In genomic region chr3:100702082-100703014, GRCh38 we compare ENCODE assay signal across 24 cellular contexts. TPM values are rescaled to one million over a fixed set of nuclear protein-coding genes. Genes with fewer than 3 reads are reported as not detected.
DNase-seq lines count a peak whose midpoint lies in the region; ATAC-seq, FAIRE-seq and TF ChIP-seq lines count a peak whose summit lies in the region.
"Had no signal": no experiment of that assay in that cellular context is flagged by ENCODE, and none has a peak within 500 bp of the region (broad histone marks: within the 10 kb centered on the region; RNA-seq: fewer than 3 reads in every experiment).

No MANE protein-coding gene starts in this region.

- SMC1A ChIA-PET in GM12878 (lab: Charles Lee; ENCODE audit: uncharacterized antibody, unreplicated experiment), result interaction anchor here (0.6 kb wide), 1 partner anchor 12 kb away, joined by 3 read pairs; no protein-coding TSS in a partner anchor

- H3K36me3 ChIP-seq in GM12878 (ENCODE audit: control insufficient read depth in 2 of 2, insufficient read depth in 2 of 2, low read length in 1 of 2) (no peaks in the 10 kb centered on the region), liver (ENCODE audit: control insufficient read depth in 4 of 4, insufficient read depth in 3 of 4, low read depth in 1 of 4, low read length in 3 of 4) (no peaks in the 10 kb centered on the region), esophagus muscularis mucosa (no peaks in the 10 kb centered on the region)
- H3K36me3 ChIP-seq: thoracic aorta, vagina had no signal

- no peak for FAIRE-seq in GM12878 (lab: Jason Lieb, UNC)
- FAIRE-seq: G401.6 had no signal

- H3K9ac ChIP-seq in GM12878 (ENCODE audit: control insufficient read depth, insufficient read depth, low read length) (no peak overlapping the region), liver (ENCODE audit: low read depth in 1 of 2, low read length in 2 of 2) (no peak overlapping the region)

- WGBS in GM12878 (ENCODE audit: insufficient coverage, insufficient replicate concordance, low lambda C conversion rate, missing lambda C conversion rate), result 46% methylated on average over 4 of the region's 4 CpGs
- 66% methylated on average over 4 of the region's 4 CpGs for WGBS in liver
- WGBS in esophagus muscularis mucosa, result 77% methylated on average over 4 of the region's 4 CpGs

- CTCF ChIA-PET in GM12878 (lab: Yijun Ruan, JAX), result interaction anchor here (1.2 to 1.7 kb wide), 2 partner anchors 11 to 94 kb away, joined by 3 to 7 read pairs; no protein-coding TSS in a partner anchor

- in situ Hi-C loops in GM12878 (cut with MboI), result no loop called here

- H3K4me1 ChIP-seq in GM12878 (ENCODE audit: control insufficient read depth, insufficient read depth, low read length) (peaks cover 4% of the 10 kb centered on the region; the same call in 1 of the 2 replicates), liver (ENCODE audit: control insufficient read depth in 4 of 4, insufficient read depth in 4 of 4, low read length in 3 of 4) (peaks cover 1 to 19% (median 11%) of the 10 kb centered on the region in 4 donors), esophagus muscularis mucosa (no peaks in the 10 kb centered on the region)
- H3K4me1 ChIP-seq: vagina had no signal

- H3K4me2 ChIP-seq in GM12878 (ENCODE audit: control insufficient read depth, insufficient read depth), result no peak overlapping the region

- POLR2A ChIA-PET in GM12878 (lab: Charles Lee), result no interaction called here

- H2AFZ ChIP-seq in GM12878 (ENCODE audit: control insufficient read depth, low read depth, low read length), result peak overlapping the region; percentile 6

- no peaks in the 10 kb centered on the region for H3K79me2 ChIP-seq in GM12878 (ENCODE audit: control insufficient read depth, insufficient read depth, low read length)

- H3K27me3 ChIP-seq in GM12878 (replicated peaks in 1 of 2; ENCODE audit: control insufficient read depth in 2 of 2, insufficient read depth in 2 of 2, low read length in 1 of 2) (no peaks in the 10 kb centered on the region), liver (ENCODE audit: control insufficient read depth in 4 of 4, insufficient read depth in 4 of 4, low read length in 3 of 4) (no peaks in the 10 kb centered on the region), esophagus muscularis mucosa (peaks cover 0 to 5% (median 0%) of the 10 kb centered on the region in 4 donors)
- H3K27me3 ChIP-seq: vagina had no signal

- DNase-seq in GM12878 (ENCODE audit: low read depth, low spot score), result no peak
- DNase-seq in COLO829 (ENCODE audit: low spot score), result no peak
- DNase-seq in amygdala (lab: John Stamatoyannopoulos, UW), result no peak
- no peak for DNase-seq in esophagus muscularis mucosa (ENCODE audit: extremely low spot score)
- DNase-seq: activated naive CD4-positive, alpha-beta T cell treated with anti-CD3 and anti-CD28 coated beads for 36 hours; activated T-cell treated with anti-CD3 and anti-CD28 coated beads, Interleukin-2, amount 50 U/mL, for 1 hour; anterior cingulate cortex; CD4-positive, CD25-positive, alpha-beta regulatory T cell; DMS153; effector CD8-positive, alpha-beta T cell; HCEC 1CT; Kasumi-1; NCI-H1105; NCI-H2029; NCI-H226; stimulated activated CD4-positive, alpha-beta T cell treated with anti-CD3 and anti-CD28 coated beads, Interleukin-4, amount 100 ng/mL, for 1 hour; stimulated activated naive CD4-positive, alpha-beta T cell had no signal

- no peak overlapping the region for H3K27ac ChIP-seq in GM12878 (ENCODE audit: control insufficient read depth, insufficient read depth)
- no peak overlapping the region for H3K27ac ChIP-seq in liver (ENCODE audit: low read depth in 1 of 2, low read length in 2 of 2)
- no peak overlapping the region for H3K27ac ChIP-seq in esophagus muscularis mucosa (replicated peaks in 1 of 4)
- H3K27ac ChIP-seq: skin epidermis, thoracic aorta, vagina had no signal

- TF ChIP-seq CTCF in GM12878 (IDR thresholded peaks at IDR 0.05 in 2 of 3, conservative IDR thresholded peaks at IDR 0.05 in 1 of 3; ENCODE audit: control insufficient read depth in 2 of 3, extremely low read depth in 1 of 3, insufficient read depth in 1 of 3, low read depth in 3 of 3, low read length in 3 of 3) (no peak), liver (IDR thresholded peaks at IDR 0.05; ENCODE audit: low read depth, low read length, missing input control) (no peak), esophagus muscularis mucosa (IDR thresholded peaks at IDR 0.05) (no peak)

- H3K9me3 ChIP-seq in GM12878 (replicated peaks; ENCODE audit: control insufficient read depth, insufficient read depth, low read length) (no peaks in the 10 kb centered on the region; the same call in 2 of the 3 replicates), liver (ENCODE audit: control insufficient read depth in 4 of 4, low read length in 3 of 4) (no peaks in the 10 kb centered on the region), esophagus muscularis mucosa (no peaks in the 10 kb centered on the region)
- H3K9me3 ChIP-seq: thoracic aorta, vagina had no signal

- no peaks in the 10 kb centered on the region for H4K20me1 ChIP-seq in GM12878 (ENCODE audit: control insufficient read depth, insufficient read depth)

- ATAC-seq in GM18867 (IDR thresholded peaks at IDR 0.05; ENCODE audit: unreplicated experiment), result peak; percentile 54
- ATAC-seq in HG03432 (IDR thresholded peaks at IDR 0.05; ENCODE audit: unreplicated experiment), result peak; percentile 62
- peak; percentile 49 for ATAC-seq in GM12878

- no peak for TF ChIP-seq POLR2A in GM12878 (IDR thresholded peaks at IDR 0.05; ENCODE audit: low read depth, low read length)
- TF ChIP-seq POLR2A in esophagus muscularis mucosa (IDR thresholded peaks at IDR 0.05; ENCODE audit: low read depth), result no peak

- intact Hi-C loops in GM12878 (cut with micrococcal nuclease; ENCODE audit: unreplicated experiment), result no loop called here
- intact Hi-C loops in esophagus muscularis mucosa (cut with DNase I), result no loop called here

- TF ChIP-seq RAD21 in GM12878 (IDR thresholded peaks at IDR 0.05; ENCODE audit: insufficient read depth, low read depth, low read length) (no peak), liver (IDR thresholded peaks at IDR 0.05) (no peak)

- H3K4me3 ChIP-seq in GM12878 (no peak overlapping the region), liver (ENCODE audit: low read depth in 1 of 3, low read length in 3 of 3) (no peak overlapping the region), esophagus muscularis mucosa (no peak overlapping the region)
- H3K4me3 ChIP-seq: skin epidermis, thoracic aorta, vagina had no signal

- no peak for TF ChIP-seq EP300 in GM12878 (IDR thresholded peaks at IDR 0.05; ENCODE audit: borderline replicate concordance in 1 of 2, control insufficient read depth in 1 of 2, low read depth in 2 of 2, low read length in 2 of 2)
- TF ChIP-seq EP300 in esophagus muscularis mucosa (IDR thresholded peaks at IDR 0.05), result no peak

- no TSS peak for BruUV-seq in GM12878 (replicated peaks; lab: Mats Ljungman, UMichigan)

- RAD21 ChIA-PET in GM12878 (lab: Charles Lee; ENCODE audit: unreplicated experiment), result interaction anchor here (1.4 kb wide), 1 partner anchor 24 kb away, joined by 5 read pairs; no protein-coding TSS in a partner anchor

TF ChIP-seq in GM12878, 131 proteins besides CTCF, POLR2A, EP300 and RAD21:
- TF ChIP-seq CHD2 (IDR thresholded peaks at IDR 0.05; ENCODE audit: borderline replicate concordance, low read depth, low read length) (no peak), MEF2A (IDR thresholded peaks at IDR 0.05; ENCODE audit: insufficient read depth, low read depth, low read length) (0 out of 2 replicates have a peak, but pooled peaks have one; percentile 8), BACH1 (IDR thresholded peaks at IDR 0.05; ENCODE audit: borderline replicate concordance) (peak; percentile 75), SIN3A (IDR thresholded peaks at IDR 0.05; ENCODE audit: low read depth, low read length) (no peak), JUNB (IDR thresholded peaks at IDR 0.05) (peak; percentile 30), NFIC (IDR thresholded peaks at IDR 0.05; ENCODE audit: low read depth, low read length) (0 out of 2 replicates have a peak, but pooled peaks have one; percentile 25)

TF ChIP-seq in liver, 16 proteins besides CTCF, POLR2A, EP300 and RAD21:
- TF ChIP-seq YY1 (IDR thresholded peaks at IDR 0.05) (no peak), ATF3 (IDR thresholded peaks at IDR 0.05) (no peak), RXRA (IDR thresholded peaks at IDR 0.05) (no peak), MAX (IDR thresholded peaks at IDR 0.05) (peak; percentile 29)

RNA-seq across cellular contexts. Expression of gene TFG, which starts 6.9 kb away (rescaled TPM):
- 113 and 121 TPM in 2 replicates for total RNA-seq in GM12878 (2013; cell fraction: nucleolus; rRNA removed)
- total RNA-seq in GM12878 (2014; rRNA removed), result 42.7 and 45.1 TPM in 2 replicates
- 52.2 and 53.8 TPM in 2 replicates for total RNA-seq in GM12878 (2014; rRNA removed; fragmentation: Illumina TruSeq; extraction: Trizol)
- 56.0 and 57.5 TPM in 2 replicates for total RNA-seq in GM12878 (2021)
- 50.8 TPM for polyA plus RNA-seq in GM12878 (2011; ENCODE audit: low read depth)
- 58.5 and 62.4 TPM in 2 replicates for polyA plus RNA-seq in GM12878 (2011; rRNA removed)
- polyA plus RNA-seq in GM12878 (2011; cell fraction: cytosol; rRNA removed), result 65.3 and 76.5 TPM in 2 replicates
- polyA plus RNA-seq in GM12878 (2011; cell fraction: nucleus; rRNA removed), result 77.0 and 90.0 TPM in 2 replicates
- 63.7 and 79.9 TPM in 2 replicates for polyA plus RNA-seq in GM12878 (2012)
- 103 and 104 TPM in 2 replicates for polyA plus RNA-seq in GM12878 (2014; fragmentation: Illumina TruSeq; extraction: Trizol)
- polyA plus RNA-seq in GM12878 (2014; fragmentation: Nextera tagmentation; extraction: Ambion mirVana), result 10 to 100 TPM; 29.3 to 47.6 TPM
- polyA plus RNA-seq in GM12878 (2014; rRNA removed), result 48.8 and 57.8 TPM in 2 replicates
- 100 to 1,000 TPM; 115 to 126 TPM for polyA plus RNA-seq in GM12878 (2016; fragmentation: Nextera tagmentation; extraction: Ambion mirVana)
- polyA minus RNA-seq in GM12878 (2011; rRNA and poly(A)+ RNA removed), result 38.0 and 43.3 TPM in 2 replicates
- polyA minus RNA-seq in GM12878 (2011; cell fraction: cytosol; rRNA and poly(A)+ RNA removed), result 22.5 and 26.2 TPM in 2 replicates
- 52.3 and 74.4 TPM in 2 replicates for polyA minus RNA-seq in GM12878 (2011; cell fraction: nucleus; rRNA and poly(A)+ RNA removed)
- total RNA-seq in liver, result 10 to 100 TPM; 42.4 to 70.8 TPM
- 10 to 100 TPM; 64.6 to 65.3 TPM for polyA plus RNA-seq in liver
- 10 to 100 TPM; 61.0 to 74.4 (median 64.9) TPM for total RNA-seq in esophagus muscularis mucosa
